11 cellular contexts compared by ENCODE assay signal in genomic region chr10:119650062-119650461, GRCh38. TPM values are rescaled to one million over a fixed set of nuclear protein-coding genes. Genes with fewer than 3 reads are reported as not detected.
A peak's percentile ranks its signal among the peaks of the same experiment; 100 is the strongest.
DNase-seq lines count a peak whose midpoint lies in the region; ATAC-seq, FAIRE-seq and TF ChIP-seq lines count a peak whose summit lies in the region.
"Had no signal": no experiment of that assay in that cellular context is flagged by ENCODE, and none has a peak within 500 bp of the region (broad histone marks: within the 10 kb centered on the region; RNA-seq: fewer than 3 reads in every experiment).

No MANE protein-coding gene starts in this region.

- peak overlapping the region; percentile 98 for H3K27ac Mint-ChIP-seq in type B pancreatic cell

- no peaks in the 10 kb centered on the region for H3K79me1 ChIP-seq in mesenchymal stem cell (replicated peaks; ENCODE audit: low read length, poor library complexity, severe bottlenecking)

- no peak overlapping the region for H3K4me2 ChIP-seq in mesenchymal stem cell (ENCODE audit: low read length, poor library complexity, severe bottlenecking)

- H4K8ac ChIP-seq in mesenchymal stem cell (ENCODE audit: low read length) = no peak overlapping the region

- H3K4me3 ChIP-seq in cardiac muscle cell (peak overlapping the region; percentile 92), mesenchymal stem cell (ENCODE audit: insufficient read depth in 1 of 2, low read depth in 1 of 2, low read length in 2 of 2) (no peak overlapping the region), pancreas (no peak overlapping the region)

- H2AK5ac ChIP-seq in mesenchymal stem cell (ENCODE audit: low read length, severe bottlenecking) = no peak overlapping the region

- no peaks in the 10 kb centered on the region for H3K27me3 Mint-ChIP-seq in type B pancreatic cell

- peak overlapping the region; percentile 91 for H3K27ac ChIP-seq in cardiac muscle cell
- peak overlapping the region; percentile 82 for H3K27ac ChIP-seq in VCaP
- no peak overlapping the region for H3K27ac ChIP-seq in mesenchymal stem cell (ENCODE audit: low read length, poor library complexity, severe bottlenecking)
- no peak overlapping the region for H3K27ac ChIP-seq in pancreas

- no peak overlapping the region for H3K23ac ChIP-seq in mesenchymal stem cell (ENCODE audit: low read length in 2 of 2)

- H3K9me3 Mint-ChIP-seq in type B pancreatic cell = no peaks in the 10 kb centered on the region

- WGBS in mesenchymal stem cell = 100% methylated on average over 1 of the region's 1 CpG
- 100% methylated on average over 1 of the region's 1 CpG for WGBS in pancreas, 2 donors

- H3K36me3 ChIP-seq in cardiac muscle cell = no peaks in the 10 kb centered on the region
- peaks cover 0 to 5% of the 10 kb centered on the region in 2 experiments for H3K36me3 ChIP-seq in mesenchymal stem cell (ENCODE audit: control insufficient read depth in 1 of 2, insufficient read depth in 2 of 2, low read depth in 1 of 2, low read length in 2 of 2)
- no peaks in the 10 kb centered on the region for H3K36me3 ChIP-seq in pancreas
- H3K36me3 ChIP-seq: transverse colon had no signal

- no peak overlapping the region for H3K9ac ChIP-seq in mesenchymal stem cell (ENCODE audit: low read length)

- H2BK12ac ChIP-seq in mesenchymal stem cell (ENCODE audit: low read length in 2 of 2) = no peak overlapping the region

- H3K4me1 Mint-ChIP-seq in type B pancreatic cell (ENCODE audit: unreplicated experiment) = peaks cover 29% of the 10 kb centered on the region

- DNase-seq in cardiac muscle cell (ENCODE audit: low read depth in 1 of 2, low spot score in 1 of 2) (no peak), Right ventricle myocardium superior (no peak), mesenchymal stem cell (no peak), type B pancreatic cell (ENCODE audit: extremely low spot score, unreplicated experiment) (no peak), pancreas (no peak)
- DNase-seq: KG1, transverse colon had no signal

- H3K14ac ChIP-seq in mesenchymal stem cell (ENCODE audit: low read length in 2 of 2) = no peak overlapping the region

- no peak for ATAC-seq in Right ventricle myocardium superior (ENCODE audit: poor library complexity)
- ATAC-seq in HG03432 (IDR thresholded peaks at IDR 0.05; ENCODE audit: unreplicated experiment) = no peak
- no peak for ATAC-seq in GM18907 (IDR thresholded peaks at IDR 0.05; ENCODE audit: unreplicated experiment)
- no peak for ATAC-seq in pancreas

- H2BK120ac ChIP-seq in mesenchymal stem cell (ENCODE audit: low read depth, low read length) = no peak overlapping the region

- H3K18ac ChIP-seq in mesenchymal stem cell (ENCODE audit: low read depth in 1 of 2, low read length in 2 of 2) = no peak overlapping the region

- intact Hi-C loops in Right ventricle myocardium superior (cut with DNase I) = loop anchor here (2.0 kb wide), 1 partner anchor 77 kb away; the partner anchor contains the start of gene INPP5F
- intact Hi-C loops in pancreas (cut with DNase I) = no loop called here

- H2BK5ac ChIP-seq in mesenchymal stem cell (ENCODE audit: low read depth, low read length, poor library complexity, severe bottlenecking) = no peak overlapping the region

- no peak overlapping the region for H3K4ac ChIP-seq in mesenchymal stem cell (ENCODE audit: low read depth in 1 of 2, low read length in 2 of 2)

- no peaks in the 10 kb centered on the region for H3K36me3 Mint-ChIP-seq in type B pancreatic cell

- H4K91ac ChIP-seq in mesenchymal stem cell (ENCODE audit: low read length) = no peak overlapping the region

- no peak for TF ChIP-seq CTCF in cardiac muscle cell (IDR thresholded peaks at IDR 0.05; ENCODE audit: low read depth, low read length)
- TF ChIP-seq CTCF in VCaP (conservative IDR thresholded peaks at IDR 0.05) = no peak
- TF ChIP-seq CTCF in type B pancreatic cell (conservative IDR thresholded peaks at IDR 0.05) = no peak
- TF ChIP-seq CTCF in pancreas (IDR thresholded peaks at IDR 0.05) = no peak

- peak overlapping the region; percentile 23 for H2BK15ac ChIP-seq in mesenchymal stem cell (ENCODE audit: low read depth, poor library complexity, severe bottlenecking)

- H3K27me3 ChIP-seq in cardiac muscle cell = no peaks in the 10 kb centered on the region
- no peaks in the 10 kb centered on the region for H3K27me3 ChIP-seq in mesenchymal stem cell (ENCODE audit: control insufficient read depth in 1 of 2, insufficient read depth in 1 of 2, low read length in 2 of 2)
- H3K27me3 ChIP-seq in pancreas = no peaks in the 10 kb centered on the region
- H3K27me3 ChIP-seq: transverse colon had no signal

- H3K4me1 ChIP-seq in cardiac muscle cell (ENCODE audit: low read depth) (peaks cover 14% of the 10 kb centered on the region), mesenchymal stem cell (ENCODE audit: control insufficient read depth, insufficient read depth, low read depth, low read length) (peaks cover 8% of the 10 kb centered on the region), pancreas (peaks cover 7 to 21% (median 10%) of the 10 kb centered on the region in 3 donors)

- H3K4me3 Mint-ChIP-seq in type B pancreatic cell = peak overlapping the region; percentile 98

- H2AFZ ChIP-seq in mesenchymal stem cell (ENCODE audit: low read depth, low read length) = no peak overlapping the region

- FAIRE-seq in pancreas (lab: Jason Lieb, UNC) = no peak
- FAIRE-seq: frontal cortex had no signal

- H3K9me3 ChIP-seq in cardiac muscle cell (ENCODE audit: low read depth) = no peaks in the 10 kb centered on the region
- peaks cover 11% of the 10 kb centered on the region for H3K9me3 ChIP-seq in mesenchymal stem cell (ENCODE audit: control insufficient read depth, low read length)
- no peaks in the 10 kb centered on the region for H3K9me3 ChIP-seq in pancreas
- H3K9me3 ChIP-seq: transverse colon had no signal

RNA-seq across cellular contexts. Expression of gene BAG3, which starts 1.1 kb away (rescaled TPM):
- total RNA-seq in cardiac muscle cell (37.8 and 45.4 TPM in 2 replicates), Right ventricle myocardium superior (153 TPM), type B pancreatic cell (ENCODE audit: low replicate concordance) (24.9 and 29.3 TPM in 2 replicates), pancreas (10 to 100 TPM in 2 of 6 donors, 1 to 10 TPM in 4; 6.4 to 13.4 (median 8.3) TPM)
- polyA plus RNA-seq in cardiac muscle cell (62.3 and 64.2 TPM in 2 replicates), pancreas (10 to 100 TPM in 1 of 2 donors, 1 to 10 TPM in 1; 8.4 to 16.8 TPM)
- polyA plus RNA-seq in mesenchymal stem cell (2013, experiment 1 of 2) = 66.0 TPM
- polyA plus RNA-seq in mesenchymal stem cell (2013, experiment 2 of 2) = 65.0 TPM

RNA-seq across cellular contexts. Expression of gene TIAL1, which starts 53.3 kb away (rescaled TPM):
- total RNA-seq in cardiac muscle cell (45.1 and 63.5 TPM in 2 replicates), Right ventricle myocardium superior (75.1 TPM), type B pancreatic cell (ENCODE audit: low replicate concordance) (132 and 153 TPM in 2 replicates), pancreas (10 to 100 TPM; 42.6 to 64.0 (median 45.9) TPM)
- polyA plus RNA-seq in cardiac muscle cell (33.8 and 58.1 TPM in 2 replicates), pancreas (10 to 100 TPM; 26.3 to 57.7 TPM)
- 78.9 TPM for polyA plus RNA-seq in mesenchymal stem cell (2013, experiment 1 of 2)
- 81.0 TPM for polyA plus RNA-seq in mesenchymal stem cell (2013, experiment 2 of 2)

Comparison
In these comparisons a context has a peak if more than half of its experiments do, and no peak if none do; other contexts are left out.
1. H3K27ac ChIP-seq: peak in cardiac muscle cell (single experiment) and VCaP (single experiment); none in mesenchymal stem cell (single experiment) and pancreas (0 of 4).